Comparison of ENCODE assay signal across 26 cellular contexts in the genomic region with DNA sequence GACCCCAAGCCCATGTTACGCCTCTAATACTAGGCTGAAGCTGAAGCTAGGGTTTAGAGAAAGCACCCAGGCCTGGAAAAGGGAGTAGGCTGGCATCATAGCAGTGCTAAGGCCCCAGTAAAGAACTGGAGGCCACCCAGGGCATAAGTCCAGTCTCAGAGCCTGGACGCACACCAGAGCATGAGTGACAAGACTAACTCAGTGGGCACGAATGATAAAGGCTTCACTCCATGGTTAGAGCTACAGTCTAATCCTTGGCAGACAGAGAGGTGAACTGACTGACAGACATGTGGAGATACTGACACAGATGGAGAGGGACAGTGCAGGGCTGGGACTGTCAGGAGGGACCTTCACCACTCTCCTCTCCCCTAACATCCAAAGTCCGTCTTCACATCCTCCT.
"Had no signal": no experiment of that assay in that cellular context is flagged by ENCODE, and none has a peak within 500 bp of the region (broad histone marks: within the 10 kb centered on the region; RNA-seq: fewer than 3 reads in every experiment).

No MANE protein-coding gene starts in this region.

- H3K27ac Mint-ChIP-seq: memory B cell; naive B cell; natural killer cell treated with Interleukin-12 subunit alpha and Interleukin-12 subunit beta and Interleukin-15 and Interleukin-18, amount 100 ng/mL, for 72 hours had no signal

- H3K9me3 ChIP-seq: mucosa of descending colon, neutrophil, pancreas, thoracic aorta, transverse colon, upper lobe of right lung, uterus had no signal

- ATAC-seq: left colon; mucosa of descending colon; natural killer cell treated with Interleukin-12 subunit alpha and Interleukin-12 subunit beta and Interleukin-15 and Interleukin-18, amount 100 ng/mL, for 72 hours; pancreas; sciatic nerve; upper lobe of right lung had no signal

- H3K9me3 Mint-ChIP-seq: mesothelial cell of epicardium, neural crest cell had no signal

- H3K4me1 ChIP-seq: uterus had no signal

- H3K4me3 ChIP-seq: dorsolateral prefrontal cortex, hepatocyte, lung, mucosa of descending colon, pancreas, smooth muscle cell, thoracic aorta, transverse colon, upper lobe of right lung, uterus had no signal

- H3K27ac ChIP-seq: dorsolateral prefrontal cortex, hepatocyte, neutrophil, pancreas, thoracic aorta, transverse colon, upper lobe of right lung, uterus had no signal

- H3K4me3 Mint-ChIP-seq: memory B cell; mesothelial cell of epicardium; naive B cell; natural killer cell treated with Interleukin-12 subunit alpha and Interleukin-12 subunit beta and Interleukin-15 and Interleukin-18, amount 100 ng/mL, for 72 hours; neural crest cell had no signal

- H3K27me3 Mint-ChIP-seq: naive B cell; natural killer cell treated with Interleukin-12 subunit alpha and Interleukin-12 subunit beta and Interleukin-15 and Interleukin-18, amount 100 ng/mL, for 72 hours had no signal

- DNase-seq: dorsolateral prefrontal cortex; effector CD4-positive, alpha-beta T cell; left colon; mucosa of descending colon; naive B cell; pancreas; retina; stimulated activated CD4-positive, alpha-beta T cell treated with anti-CD3 and anti-CD28 coated beads, Interleukin-12 subunit alpha, Interleukin-12 subunit beta, amount 100 ng/mL, for 4 hours; stimulated activated CD4-positive, alpha-beta T cell treated with anti-CD3 and anti-CD28 coated beads, Interleukin-1b, Interleukin-23, amount 100 ng/mL, for 48 hours; stimulated activated CD4-positive, alpha-beta T cell treated with anti-CD3 and anti-CD28 coated beads, Interleukin-4, amount 100 ng/mL, for 1 hour; stimulated activated CD8-positive, alpha-beta memory T cell treated with anti-CD3 and anti-CD28 coated beads, Interleukin-4, amount 100 ng/mL, for 48 hours; stimulated activated naive CD4-positive, alpha-beta T cell; substantia nigra; transverse colon; upper lobe of right lung; uterus had no signal

- H3K4me1 Mint-ChIP-seq: memory B cell, naive B cell had no signal

- H3K36me3 ChIP-seq: neutrophil, pancreas, thoracic aorta, transverse colon, upper lobe of right lung, uterus had no signal

- H3K27me3 ChIP-seq: dorsolateral prefrontal cortex, hepatocyte, neutrophil, pancreas, transverse colon, upper lobe of right lung, uterus had no signal
